Comparison of ENCODE assay signal across 8 cellular contexts in genomic region chr20:9617940-9618339, GRCh38.
DNase-seq lines count a peak whose midpoint lies in the region; ATAC-seq and TF ChIP-seq lines count a peak whose summit lies in the region.

No MANE protein-coding gene starts in this region.

- peaks cover 0 to 3% (median 0%) of the 10 kb centered on the region in 6 donors for H3K4me1 ChIP-seq in spleen
- H3K4me1 ChIP-seq in CD8-positive, alpha-beta T cell (ENCODE audit: insufficient read depth, low read length), result no peaks in the 10 kb centered on the region

- no peak overlapping the region for H3K4me3 Mint-ChIP-seq in CD8-positive, alpha-beta T cell

- no peak overlapping the region for H3K27ac Mint-ChIP-seq in CD8-positive, alpha-beta T cell

- no peaks in the 10 kb centered on the region for H3K4me1 Mint-ChIP-seq in CD8-positive, alpha-beta T cell (ENCODE audit: low read depth)

- POLR2A ChIA-PET in AG04450 (lab: Yijun Ruan, JAX), result no interaction called here
- POLR2A ChIA-PET in CD8-positive, alpha-beta T cell (lab: Charles Lee), result no interaction called here

- no peak for TF ChIP-seq POLR2A in spleen (IDR thresholded peaks at IDR 0.05)

- TF ChIP-seq CTCF in AG04450 (IDR thresholded peaks at IDR 0.05; ENCODE audit: low read depth, low read length) (peak; percentile 7; the same call in 1 of the 2 replicates), HL-60 (IDR thresholded peaks at IDR 0.05; ENCODE audit: insufficient read depth, low read length) (peak; percentile 8), spleen (IDR thresholded peaks at IDR 0.05 in 8 of 11, conservative IDR thresholded peaks at IDR 0.05 in 3 of 11) (no peak)
- no peak for TF ChIP-seq CTCF in CD8-positive, alpha-beta T cell (IDR thresholded peaks at IDR 0.05)

- H3K27ac ChIP-seq in AG04450 (ENCODE audit: low read depth, low read length) (no peak overlapping the region), HL-60 (replicated peaks) (no peak overlapping the region), spleen (no peak overlapping the region)
- no peak overlapping the region for H3K27ac ChIP-seq in CD8-positive, alpha-beta T cell (ENCODE audit: low read depth, low read length)

- H3K9me3 ChIP-seq in AG04450 (ENCODE audit: control insufficient read depth, insufficient read depth, low read length) (no peaks in the 10 kb centered on the region), spleen (peaks cover 0 to 5% (median 0%) of the 10 kb centered on the region in 8 donors)
- H3K9me3 ChIP-seq in CD8-positive, alpha-beta T cell (ENCODE audit: low read length), result no peaks in the 10 kb centered on the region

- no peaks in the 10 kb centered on the region for H3K9me3 Mint-ChIP-seq in CD8-positive, alpha-beta T cell

- ATAC-seq in HG03354 (IDR thresholded peaks at IDR 0.05; ENCODE audit: poor library complexity, severe bottlenecking, unreplicated experiment), result no peak
- no peak for ATAC-seq in CD8-positive, alpha-beta T cell

- H3K36me3 ChIP-seq in spleen, result no peaks in the 10 kb centered on the region
- no peaks in the 10 kb centered on the region for H3K36me3 ChIP-seq in CD8-positive, alpha-beta T cell (ENCODE audit: insufficient read depth, low read length)

- CTCF ChIA-PET in AG04450 (lab: Charles Lee), result interaction anchor here (0.5 to 9.3 kb wide), 38 partner anchors 7 to 1931 kb away, joined by 3 to 297 read pairs (median 5); no protein-coding TSS in a partner anchor
- CTCF ChIA-PET in CD8-positive, alpha-beta T cell (lab: Charles Lee), result interaction anchor here (0.8 to 1.7 kb wide), 6 partner anchors 13 to 29 kb away, joined by 3 to 5 read pairs (median 3); no protein-coding TSS in a partner anchor

- no peaks in the 10 kb centered on the region for H3K36me3 Mint-ChIP-seq in CD8-positive, alpha-beta T cell

- peaks cover 17% of the 10 kb centered on the region for H3K27me3 ChIP-seq in AG04450 (ENCODE audit: control insufficient read depth, insufficient read depth, low read length)
- no peaks in the 10 kb centered on the region for H3K27me3 ChIP-seq in HL-60 (ENCODE audit: insufficient read depth, poor library complexity, severe bottlenecking)
- peaks cover 0 to 22% (median 0%) of the 10 kb centered on the region in 7 donors for H3K27me3 ChIP-seq in spleen (replicated peaks in 1 of 7)
- H3K27me3 ChIP-seq in CD8-positive, alpha-beta T cell (ENCODE audit: insufficient read depth, low read length), result no peaks in the 10 kb centered on the region

- peaks cover 2% of the 10 kb centered on the region for H3K27me3 Mint-ChIP-seq in CD8-positive, alpha-beta T cell (ENCODE audit: low read depth)

- intact Hi-C loops in spleen (cut with DNase I; ENCODE audit: low total_unique reads), result no loop called here
- intact Hi-C loops in CD8-positive, alpha-beta T cell (cut with DNase I, micrococcal nuclease), result loop anchor here (1.0 to 10.0 kb wide), 5 partner anchors 294 to 809 kb away; no protein-coding TSS in a partner anchor

- 82 to 87% (median 86%) methylated on average over 5 of the region's 5 CpGs for WGBS in spleen, 5 donors

- H3K4me3 ChIP-seq in AG04450 (ENCODE audit: low read depth, low read length), result no peak overlapping the region
- H3K4me3 ChIP-seq in HL-60 (replicated peaks; ENCODE audit: insufficient read depth, low read length), result no peak overlapping the region
- no peak overlapping the region for H3K4me3 ChIP-seq in spleen
- H3K4me3 ChIP-seq in CD8-positive, alpha-beta T cell (ENCODE audit: low read depth, low read length), result no peak overlapping the region

- no peak for DNase-seq in AG04450 (ENCODE audit: low read depth, low spot score)
- DNase-seq in HL-60 (ENCODE audit: low read depth in 1 of 2, low spot score in 1 of 2), result no peak
- DNase-seq in NCI-H69 (lab: John Stamatoyannopoulos, UW), result peak; percentile 80
- peak; percentile 91 for DNase-seq in cerebellar cortex (ENCODE audit: low spot score)
- peak; percentile 18 for DNase-seq in non-pigmented ciliary epithelial cell (ENCODE audit: low read depth)
- no peak for DNase-seq in spleen
- no peak for DNase-seq in CD8-positive, alpha-beta T cell

Comparison
In these comparisons a context has a peak if more than half of its experiments do, and no peak if none do; other contexts are left out.
1. DNase-seq: peak in NCI-H69 (single experiment), cerebellar cortex (single experiment) and non-pigmented ciliary epithelial cell (single experiment); none in AG04450 (single experiment), HL-60 (0 of 2), spleen (single experiment) and CD8-positive, alpha-beta T cell (0 of 7).
2. CTCF ChIP-seq: peak in AG04450 (single experiment) and HL-60 (single experiment); none in spleen (0 of 11) and CD8-positive, alpha-beta T cell (single experiment).